ENCODE assay signal across 9 cellular contexts in genomic region chr15:83106994-83107840, GRCh38. TPM values are rescaled to one million over a fixed set of nuclear protein-coding genes. Genes with fewer than 3 reads are reported as not detected.
DNase-seq lines count a peak whose midpoint lies in the region; ATAC-seq and TF ChIP-seq lines count a peak whose summit lies in the region.
"Had no signal": no experiment of that assay in that cellular context is flagged by ENCODE, and none has a peak within 500 bp of the region (broad histone marks: within the 10 kb centered on the region; RNA-seq: fewer than 3 reads in every experiment).

TSS of gene TM6SF1 (plus strand) at chr15:83107645. CDS start at chr15:83107681, 36 bp downstream.

- H3K4me3 ChIP-seq in BLaER1 treated with 17β-estradiol and CSF1 and Interleukin-3, amounts not matched to agents 10 nM and 100 nM: peak within 1 kb of the TSS; percentile 69 to 91 (median 76)
- peak within 1 kb of the TSS; percentile 67 for H3K4me3 ChIP-seq in upper lobe of right lung

- H3K4me1 Mint-ChIP-seq in T-cell: peaks cover 14 to 24% (median 20%) of the 10 kb centered on the region in 3 donors
- peaks cover 5 to 11% of the 10 kb centered on the region in 2 donors for H3K4me1 Mint-ChIP-seq in effector memory CD8-positive, alpha-beta T cell (ENCODE audit: low read depth in 2 of 2)

- H3K9me3 ChIP-seq in BLaER1 treated with 17β-estradiol and CSF1 and Interleukin-3, amounts not matched to agents 10 nM and 100 nM (replicated peaks in 1 of 11): no peaks in the 10 kb centered on the region
- no peaks in the 10 kb centered on the region for H3K9me3 ChIP-seq in upper lobe of right lung

- H3K27ac Mint-ChIP-seq in T-cell: peak within 1 kb of the TSS in 1 of 2 donors; percentile 30
- peak within 1 kb of the TSS in 1 of 2 donors; percentile 27 for H3K27ac Mint-ChIP-seq in effector memory CD8-positive, alpha-beta T cell

- H3K27me3 ChIP-seq in BLaER1 treated with 17β-estradiol and CSF1 and Interleukin-3, amounts not matched to agents 10 nM and 100 nM: peaks cover 0 to 27% (median 19%) of the 10 kb centered on the region in 11 experiments; a peak in 19 of 22 replicates
- H3K27me3 ChIP-seq in upper lobe of right lung: no peaks in the 10 kb centered on the region

- CTCF ChIA-PET in T-cell (lab: Charles Lee): no interaction called here

- H3K36me3 Mint-ChIP-seq in T-cell: no peaks in the 10 kb centered on the region
- H3K36me3 Mint-ChIP-seq in effector memory CD8-positive, alpha-beta T cell (ENCODE audit: insufficient read depth): no peaks in the 10 kb centered on the region

- POLR2A ChIA-PET in T-cell (lab: Charles Lee): no interaction called here

- peaks cover 0 to 17% (median 0%) of the 10 kb centered on the region in 11 experiments; a peak in 3 of 22 replicates for H3K36me3 ChIP-seq in BLaER1 treated with 17β-estradiol and CSF1 and Interleukin-3, amounts not matched to agents 10 nM and 100 nM
- no peaks in the 10 kb centered on the region for H3K36me3 ChIP-seq in upper lobe of right lung

- H3K4me3 Mint-ChIP-seq in T-cell: peak within 1 kb of the TSS; percentile 66 to 81 (median 80)
- H3K4me3 Mint-ChIP-seq in effector memory CD8-positive, alpha-beta T cell: peak within 1 kb of the TSS; percentile 69 to 73

- H3K27me3 Mint-ChIP-seq in T-cell: peaks cover 57 to 58% of the 10 kb centered on the region in 2 donors
- H3K27me3 Mint-ChIP-seq in effector memory CD8-positive, alpha-beta T cell: peaks cover 66 to 80% of the 10 kb centered on the region in 2 donors

- H3K4me1 ChIP-seq in BLaER1 treated with 17β-estradiol and CSF1 and Interleukin-3, amounts not matched to agents 10 nM and 100 nM: peaks cover 24 to 45% (median 42%) of the 10 kb centered on the region in 10 experiments
- H3K4me1 ChIP-seq in upper lobe of right lung: peaks cover 10% of the 10 kb centered on the region

- no peaks in the 10 kb centered on the region for H3K9me3 Mint-ChIP-seq in T-cell
- H3K9me3 Mint-ChIP-seq in effector memory CD8-positive, alpha-beta T cell: no peaks in the 10 kb centered on the region

- peak within 1 kb of the TSS; percentile 63 to 89 (median 83) for H3K9ac ChIP-seq in BLaER1 treated with 17β-estradiol and CSF1 and Interleukin-3, amounts not matched to agents 10 nM and 100 nM

- no peak for TF ChIP-seq CTCF in upper lobe of right lung (IDR thresholded peaks at IDR 0.05)

- H4K20me1 ChIP-seq in BLaER1 treated with 17β-estradiol and CSF1 and Interleukin-3, amounts not matched to agents 10 nM and 100 nM: peaks cover 0 to 30% (median 3%) of the 10 kb centered on the region in 11 experiments; a peak in 10 of 22 replicates

- peak within 1 kb of the TSS; percentile 64 to 92 (median 82) for H3K27ac ChIP-seq in BLaER1 treated with 17β-estradiol and CSF1 and Interleukin-3, amounts not matched to agents 10 nM and 100 nM
- peak within 1 kb of the TSS; percentile 87 for H3K27ac ChIP-seq in upper lobe of right lung

- ATAC-seq in GM19455 (IDR thresholded peaks at IDR 0.05; ENCODE audit: unreplicated experiment) (peak; percentile 39), T-cell (replicated peaks in 1 of 4) (peak; percentile 42 to 69 (median 62)), upper lobe of right lung (peak; percentile 32)
- peak; percentile 39 for ATAC-seq in effector memory CD8-positive, alpha-beta T cell (replicated peaks)

- intact Hi-C loops in upper lobe of right lung (cut with DNase I): no loop called here

- DNase-seq in T-cell: peak in 7 of 34 experiments; percentile 1 to 17 (median 6)
- DNase-seq in effector memory CD8-positive, alpha-beta T cell: no peak
- DNase-seq in mesenteric fat pad (ENCODE audit: low spot score): no peak
- DNase-seq in upper lobe of right lung: peak; percentile 72
- DNase-seq in SW 1271 (lab: John Stamatoyannopoulos, UW): no peak
- DNase-seq in HCEC 1CT: no peak

- peak within 1 kb of the TSS; percentile 92 to 100 (median 98) for H3K4me2 ChIP-seq in BLaER1 treated with 17β-estradiol and CSF1 and Interleukin-3, amounts not matched to agents 10 nM and 100 nM

RNA-seq across cellular contexts. Expression of gene TM6SF1, which starts in this region (rescaled TPM):
- total RNA-seq in T-cell: 1 to 10 TPM in 2 of 5 donors, under 1 TPM in 2, not detected in 1; 0.33 to 2.1 (median 0.84) TPM
- 12.4 TPM for total RNA-seq in mesenteric fat pad
- 25.4 TPM for total RNA-seq in upper lobe of right lung
- total RNA-seq: HT1080 had no signal
